In genomic region chrX:138034136-138034535, GRCh38 we compare ENCODE assay signal across 22 cellular contexts.
DNase-seq lines count a peak whose midpoint lies in the region; ATAC-seq and TF ChIP-seq lines count a peak whose summit lies in the region.
"Had no signal": no experiment of that assay in that cellular context is flagged by ENCODE, and none has a peak within 500 bp of the region (broad histone marks: within the 10 kb centered on the region; RNA-seq: fewer than 3 reads in every experiment).

No MANE protein-coding gene starts in this region.

- BruUV-seq in PC-3 (replicated peaks; lab: Mats Ljungman, UMichigan) = no TSS peak

- no peak overlapping the region for H3K27ac ChIP-seq in PC-3 (ENCODE audit: low read length)
- H3K27ac ChIP-seq: ascending aorta, GM23248, sigmoid colon, vagina had no signal

- no peaks in the 10 kb centered on the region for H4K20me1 ChIP-seq in PC-3 (ENCODE audit: low read length)

- H3K27me3 ChIP-seq in PC-3 (ENCODE audit: low read length) = no peaks in the 10 kb centered on the region
- H3K27me3 ChIP-seq: ascending aorta, sigmoid colon, vagina had no signal

- no peak overlapping the region for H2AFZ ChIP-seq in PC-3 (ENCODE audit: low read length)
- H2AFZ ChIP-seq: GM23248 had no signal

- intact Hi-C loops in PC-3 (cut with micrococcal nuclease) = loop anchor here (1.0 to 10.0 kb wide), 5 partner anchors 469 to 1079 kb away; partner anchors contain the start of gene ZIC3

- ATAC-seq in PC-3 = peak; percentile 51
- ATAC-seq: left ventricle myocardium superior, natural killer cell had no signal

- no peak overlapping the region for H3K9ac ChIP-seq in PC-3 (ENCODE audit: low read length)
- H3K9ac ChIP-seq: GM23248 had no signal

- POLR2A ChIA-PET in PC-3 (lab: Charles Lee; ENCODE audit: unreplicated experiment) = no interaction called here

- peak; percentile 52 for TF ChIP-seq CTCF in PC-3 (conservative IDR thresholded peaks at IDR 0.05; ENCODE audit: low read depth, low read length)

- H3K4me3 ChIP-seq in PC-3 (ENCODE audit: low read length) = no peak overlapping the region
- H3K4me3 ChIP-seq: ascending aorta, GM23248, sigmoid colon, vagina had no signal

- H3K4me1 ChIP-seq in PC-3 (ENCODE audit: insufficient read depth, low read length) = peaks cover 10% of the 10 kb centered on the region; the same call in 1 of the 2 replicates
- H3K4me1 ChIP-seq: ascending aorta, sigmoid colon, vagina had no signal

- CTCF ChIA-PET in PC-3 (lab: Charles Lee) = no interaction called here

- no peak overlapping the region for H3K4me2 ChIP-seq in PC-3 (ENCODE audit: low read length)

- H3K79me2 ChIP-seq in PC-3 (ENCODE audit: low read length) = no peaks in the 10 kb centered on the region

- H3K9me3 ChIP-seq in PC-3 (ENCODE audit: low read length) = no peaks in the 10 kb centered on the region
- H3K9me3 ChIP-seq: ascending aorta, sigmoid colon, vagina had no signal

- no peaks in the 10 kb centered on the region for H3K36me3 ChIP-seq in PC-3 (ENCODE audit: low read depth, low read length)
- H3K36me3 ChIP-seq: ascending aorta, sigmoid colon, vagina had no signal

- peak; percentile 7 for DNase-seq in DMS153 treated with DMSO at 0.1 percent for 48 hours (lab: John Stamatoyannopoulos, UW; ENCODE audit: unreplicated experiment)
- DNase-seq in HT-29 (ENCODE audit: low spot score) = peak; percentile 15
- peak; percentile 51 for DNase-seq in PC-3
- peak; percentile 3 for DNase-seq in medulla oblongata (ENCODE audit: extremely low spot score)
- DNase-seq in activated CD4-positive, alpha-beta T cell treated with anti-CD3 and anti-CD28 coated beads, Interleukin-2, amount 50 U/mL, for 4 hours = no peak
- no peak for DNase-seq in activated CD4-positive, alpha-beta T cell treated with anti-CD3 and anti-CD28 coated beads for 48 hours
- DNase-seq in AG08396 (ENCODE audit: low spot score) = no peak
- DNase-seq: activated CD4-positive, alpha-beta memory T cell treated with anti-CD3 and anti-CD28 coated beads, Interleukin-2, amount 10 ng/mL, durations not matched to agents 7 days and 5 days; activated effector memory CD4-positive, alpha-beta T cell treated with Interleukin-2 at 50 U/mL for 16 hours; CD4-positive, CD25-positive, alpha-beta regulatory T cell; GDM1; GM23248; hippocampal formation; KBM-7; left ventricle myocardium superior; natural killer cell; NCI-H2081 treated with DMSO at 0.1 percent for 48 hours; sigmoid colon; stimulated activated naive CD4-positive, alpha-beta T cell; T-helper 2 cell had no signal

- H3F3A ChIP-seq in PC-3 (ENCODE audit: low read length, unreplicated experiment) = no peaks in the 10 kb centered on the region

- H3K9me2 ChIP-seq in PC-3 (replicated peaks; ENCODE audit: low read length) = no peaks in the 10 kb centered on the region

Comparison
In these comparisons a context has a peak if more than half of its experiments do, and no peak if none do; other contexts are left out.
1. DNase-seq: peak in DMS153 treated with DMSO at 0.1 percent for 48 hours (single experiment), HT-29 (single experiment), PC-3 (single experiment) and medulla oblongata (single experiment); none in activated CD4-positive, alpha-beta T cell treated with anti-CD3 and anti-CD28 coated beads, Interleukin-2, amount 50 U/mL, for 4 hours (0 of 2), activated CD4-positive, alpha-beta T cell treated with anti-CD3 and anti-CD28 coated beads for 48 hours (single experiment) and AG08396 (single experiment).